Comparison of ENCODE assay signal across 9 cellular contexts in the genomic region with DNA sequence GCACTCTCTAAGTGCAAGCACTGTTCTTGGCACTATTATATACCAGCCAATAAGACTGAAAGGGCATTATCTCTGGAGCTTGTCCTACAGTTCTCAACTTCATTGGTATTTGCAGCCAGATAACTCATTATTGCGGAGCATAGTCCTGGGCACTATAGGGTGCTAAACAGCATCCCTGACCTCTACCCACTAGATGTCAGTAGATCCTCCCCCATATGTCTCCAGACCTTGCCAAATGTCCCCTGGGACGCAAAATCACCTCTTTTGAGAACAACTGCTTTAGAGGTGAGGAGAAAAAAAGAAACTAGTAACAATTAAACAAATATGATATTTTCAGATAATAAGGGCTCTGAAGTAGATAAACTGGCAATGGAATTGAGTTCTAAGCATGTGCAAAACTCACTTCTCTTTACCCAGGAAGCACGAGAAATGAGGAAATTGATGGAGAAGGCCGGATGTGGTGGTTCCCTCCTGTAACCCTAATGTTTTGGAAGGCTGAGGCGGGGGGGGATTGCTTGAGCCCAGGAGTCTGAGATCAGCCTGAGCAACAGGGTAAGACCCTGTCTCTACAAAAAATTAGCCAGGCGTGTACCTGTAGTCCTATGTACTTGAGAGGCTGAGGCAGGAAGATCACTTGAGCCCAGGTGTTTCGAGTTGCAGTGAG.
DNase-seq lines count a peak whose midpoint lies in the region; ATAC-seq and TF ChIP-seq lines count a peak whose summit lies in the region.
"Had no signal": no experiment of that assay in that cellular context is flagged by ENCODE, and none has a peak within 500 bp of the region (broad histone marks: within the 10 kb centered on the region; RNA-seq: fewer than 3 reads in every experiment).

No MANE protein-coding gene starts in this region.

- peak overlapping the region; percentile 63; the same call in 1 of the 2 replicates for H3K9ac ChIP-seq in DND-41 (ENCODE audit: low read depth, low read length)

- peaks cover 52% of the 10 kb centered on the region for H3K4me1 ChIP-seq in DND-41 (ENCODE audit: insufficient read depth, low read length)

- 0 out of 2 replicates have a peak, but pooled peaks cover 5% of the 10 kb centered on the region for H3K36me3 ChIP-seq in DND-41 (ENCODE audit: insufficient read depth, low read length)

- intact Hi-C loops in activated B cell treated with CpG ODN at 0.5 μM for 24 hours (cut with micrococcal nuclease): no loop called here

- TF ChIP-seq CTCF in DND-41 (IDR thresholded peaks at IDR 0.05; ENCODE audit: borderline replicate concordance, extremely low read depth, low read length, poor library complexity, severe bottlenecking) (peak; percentile 84), activated B cell treated with CpG ODN at 0.5 μM for 24 hours (IDR thresholded peaks at IDR 0.05) (no peak)

- H4K20me1 ChIP-seq in DND-41 (ENCODE audit: insufficient read depth, low read length): no peaks in the 10 kb centered on the region

- POLR2A ChIA-PET in activated B cell treated with CpG ODN at 0.5 μM for 24 hours (lab: Charles Lee): no interaction called here

- H3K36me3 Mint-ChIP-seq in activated B cell treated with CpG ODN at 0.5 μM for 24 hours (ENCODE audit: low read depth): no peaks in the 10 kb centered on the region

- CTCF ChIA-PET in activated B cell treated with CpG ODN at 0.5 μM for 24 hours (lab: Charles Lee): interaction anchor here (2.3 kb wide), 1 partner anchor 18 kb away, joined by 5 read pairs; no protein-coding TSS in a partner anchor

- peak; percentile 63 for DNase-seq in DND-41
- DNase-seq in activated B cell treated with CpG ODN at 0.5 μM for 24 hours: no peak
- DNase-seq in medulla oblongata (ENCODE audit: extremely low spot score): peak; percentile 73
- no peak for DNase-seq in inferior parietal cortex (ENCODE audit: extremely low spot score)
- no peak for DNase-seq in NCI-H146 treated with DMSO at 0.1 percent for 48 hours (lab: John Stamatoyannopoulos, UW; ENCODE audit: unreplicated experiment)
- no peak for DNase-seq in hepatic stellate cell (ENCODE audit: low spot score)

- H3K79me2 ChIP-seq in DND-41 (ENCODE audit: insufficient read depth, low read length): peaks cover 75% of the 10 kb centered on the region

- H3K4me3 Mint-ChIP-seq in activated B cell treated with CpG ODN at 0.5 μM for 24 hours: no peak overlapping the region

- H3K27ac ChIP-seq in DND-41 (ENCODE audit: low read length): peak overlapping the region; percentile 93
- H3K27ac ChIP-seq: SK-N-MC had no signal

- H3K27me3 ChIP-seq in DND-41 (ENCODE audit: insufficient read depth, low read length, poor library complexity): no peaks in the 10 kb centered on the region

- ATAC-seq in DND-41 (ENCODE audit: insufficient read depth, low read depth) (peak; percentile 63), GM19397 (IDR thresholded peaks at IDR 0.05; ENCODE audit: unreplicated experiment) (peak; percentile 33), HG03460 (IDR thresholded peaks at IDR 0.05; ENCODE audit: unreplicated experiment) (peak; percentile 55), activated B cell treated with CpG ODN at 0.5 μM for 24 hours (ENCODE audit: low read depth) (peak; percentile 52)

- peaks cover 50% of the 10 kb centered on the region for H3K4me1 Mint-ChIP-seq in activated B cell treated with CpG ODN at 0.5 μM for 24 hours

- no peak overlapping the region for H3K4me3 ChIP-seq in DND-41 (ENCODE audit: low read depth in 1 of 2, low read length in 2 of 2)
- H3K4me3 ChIP-seq: SK-N-MC had no signal

- 0 out of 2 replicates have a peak overlapping the region, but pooled peaks have one; percentile 20 for H3K4me2 ChIP-seq in DND-41 (ENCODE audit: insufficient read depth, low read length)

- peak overlapping the region; percentile 5 for H3K27ac Mint-ChIP-seq in activated B cell treated with CpG ODN at 0.5 μM for 24 hours

- no peaks in the 10 kb centered on the region for H3K9me3 Mint-ChIP-seq in activated B cell treated with CpG ODN at 0.5 μM for 24 hours

- H3K27me3 Mint-ChIP-seq in activated B cell treated with CpG ODN at 0.5 μM for 24 hours: no peaks in the 10 kb centered on the region

- no peak overlapping the region for H2AFZ ChIP-seq in DND-41 (ENCODE audit: low read depth, low read length)

- H3K9me3 ChIP-seq in DND-41 (ENCODE audit: insufficient read depth, low read length, severe bottlenecking): no peaks in the 10 kb centered on the region

Comparison
In these comparisons a context has a peak if more than half of its experiments do, and no peak if none do; other contexts are left out.
1. DNase-seq: peak in DND-41 (single experiment) and medulla oblongata (single experiment); none in activated B cell treated with CpG ODN at 0.5 μM for 24 hours (single experiment), inferior parietal cortex (single experiment), NCI-H146 treated with DMSO at 0.1 percent for 48 hours (single experiment) and hepatic stellate cell (single experiment).
2. Peak in every context shown above with its lines, with median percentiles within 50 percentile points of each other: ATAC-seq.